9 cellular contexts compared by ENCODE assay signal in genomic region chr7:143289888-143290287, GRCh38. TPM values are rescaled to one million over a fixed set of nuclear protein-coding genes. Genes with fewer than 3 reads are reported as not detected.
DNase-seq lines count a peak whose midpoint lies in the region; ATAC-seq and TF ChIP-seq lines count a peak whose summit lies in the region.
"Not testable (repeated sequence)": the region's sequence is repeated elsewhere in the genome, so short reads cannot be mapped to it uniquely, and the experiment has no call there.
"Had no signal": no experiment of that assay in that cellular context is flagged by ENCODE, and none has a peak within 500 bp of the region (broad histone marks: within the 10 kb centered on the region; RNA-seq: fewer than 3 reads in every experiment).

No MANE protein-coding gene starts in this region.

- peaks cover 54% of the 10 kb centered on the region for H3K36me3 ChIP-seq in RWPE2 (ENCODE audit: low read depth)

- peaks cover 59% of the 10 kb centered on the region for H3K36me3 Mint-ChIP-seq in CD4-positive, alpha-beta T cell (ENCODE audit: low read depth)
- H3K36me3 Mint-ChIP-seq in HFFc6 (ENCODE audit: low read depth), result peaks cover 44% of the 10 kb centered on the region
- peaks cover 29 to 43% of the 10 kb centered on the region in 2 donors for H3K36me3 Mint-ChIP-seq in activated T-cell treated with anti-CD3 and anti-CD28 coated beads, Interleukin-2, amount 50 U/mL, for 72 hours (ENCODE audit: insufficient read depth in 2 of 2)
- peaks cover 47% of the 10 kb centered on the region for H3K36me3 Mint-ChIP-seq in central memory CD8-positive, alpha-beta T cell (ENCODE audit: insufficient read depth)
- H3K36me3 Mint-ChIP-seq in naive thymus-derived CD8-positive, alpha-beta T cell, result peaks cover 0 to 48% (median 20%) of the 10 kb centered on the region in 3 donors
- peaks cover 26 to 48% of the 10 kb centered on the region in 2 donors for H3K36me3 Mint-ChIP-seq in stimulated activated naive B cell treated with anti-CD40 and anti-IgM and Interleukin-4, amounts not matched to agents 10 μg/mL and 1 μg/mL and 100 μg/mL, for 72 hours

- H3K27me3 Mint-ChIP-seq in CD4-positive, alpha-beta T cell; HFFc6 (ENCODE audit: insufficient read depth); activated T-cell treated with anti-CD3 and anti-CD28 coated beads, Interleukin-2, amount 50 U/mL, for 72 hours (ENCODE audit: low read depth); central memory CD8-positive, alpha-beta T cell; naive thymus-derived CD8-positive, alpha-beta T cell; stimulated activated naive B cell treated with anti-CD40 and anti-IgM and Interleukin-4, amounts not matched to agents 10 μg/mL and 1 μg/mL and 100 μg/mL, for 72 hours: not testable (repeated sequence)

- not testable (repeated sequence) for TF ChIP-seq CTCF in CD4-positive, alpha-beta T cell (IDR thresholded peaks at IDR 0.05); HFFc6 (IDR thresholded peaks at IDR 0.05); RWPE2 (IDR thresholded peaks at IDR 0.05; ENCODE audit: poor library complexity, severe bottlenecking); foreskin fibroblast (IDR thresholded peaks at IDR 0.05; ENCODE audit: low read depth, low read length)

- CTCF ChIA-PET in CD4-positive, alpha-beta T cell (lab: Charles Lee), result interaction anchor here (0.9 to 1.5 kb wide), 5 partner anchors 10 to 75 kb away, joined by 3 to 11 read pairs (median 5); no protein-coding TSS in a partner anchor

- H3K9me3 Mint-ChIP-seq in CD4-positive, alpha-beta T cell; HFFc6; activated T-cell treated with anti-CD3 and anti-CD28 coated beads, Interleukin-2, amount 50 U/mL, for 72 hours; central memory CD8-positive, alpha-beta T cell; naive thymus-derived CD8-positive, alpha-beta T cell; stimulated activated naive B cell treated with anti-CD40 and anti-IgM and Interleukin-4, amounts not matched to agents 10 μg/mL and 1 μg/mL and 100 μg/mL, for 72 hours: not testable (repeated sequence)

- H3K4me1 ChIP-seq in RWPE2 (ENCODE audit: insufficient read depth, poor library complexity, severe bottlenecking), result not testable (repeated sequence)

- not testable (repeated sequence) for H3K27me3 ChIP-seq in CD4-positive, alpha-beta T cell (ENCODE audit: control insufficient read depth, insufficient read depth, low read length); RWPE2 (ENCODE audit: insufficient read depth, poor library complexity, severe bottlenecking)

- H3K4me3 ChIP-seq in RWPE2 (ENCODE audit: severe bottlenecking) (peak overlapping the region; percentile 70), foreskin fibroblast (ENCODE audit: low read depth in 1 of 2, low read length in 2 of 2) (peak overlapping the region; percentile 76 to 79)

- DNase-seq in CD4-positive, alpha-beta T cell; HFFc6; RWPE2 (ENCODE audit: low spot score); activated T-cell treated with anti-CD3 and anti-CD28 coated beads, Interleukin-2, amount 50 U/mL, for 72 hours; central memory CD8-positive, alpha-beta T cell (ENCODE audit: low spot score in 2 of 2); foreskin fibroblast; naive thymus-derived CD8-positive, alpha-beta T cell; stimulated activated naive B cell treated with anti-CD40 and anti-IgM and Interleukin-4, amounts not matched to agents 10 μg/mL and 1 μg/mL and 100 μg/mL, for 72 hours: not testable (repeated sequence)

- H3K9me3 ChIP-seq in CD4-positive, alpha-beta T cell (ENCODE audit: control insufficient read depth, low read length); RWPE2 (ENCODE audit: severe bottlenecking): not testable (repeated sequence)

- peaks cover 63% of the 10 kb centered on the region for H3K4me1 Mint-ChIP-seq in CD4-positive, alpha-beta T cell (ENCODE audit: low read depth)
- peaks cover 54% of the 10 kb centered on the region for H3K4me1 Mint-ChIP-seq in HFFc6 (ENCODE audit: low read depth)
- H3K4me1 Mint-ChIP-seq in activated T-cell treated with anti-CD3 and anti-CD28 coated beads, Interleukin-2, amount 50 U/mL, for 72 hours (ENCODE audit: low read depth), result peaks cover 60% of the 10 kb centered on the region
- peaks cover 48% of the 10 kb centered on the region for H3K4me1 Mint-ChIP-seq in central memory CD8-positive, alpha-beta T cell
- peaks cover 23 to 54% (median 48%) of the 10 kb centered on the region in 4 donors for H3K4me1 Mint-ChIP-seq in naive thymus-derived CD8-positive, alpha-beta T cell
- H3K4me1 Mint-ChIP-seq in stimulated activated naive B cell treated with anti-CD40 and anti-IgM and Interleukin-4, amounts not matched to agents 10 μg/mL and 1 μg/mL and 100 μg/mL, for 72 hours, result peaks cover 29 to 40% of the 10 kb centered on the region in 2 donors

- H3K4me3 Mint-ChIP-seq in CD4-positive, alpha-beta T cell, result peak overlapping the region; percentile 96
- H3K4me3 Mint-ChIP-seq in HFFc6, result peak overlapping the region; percentile 98
- peak overlapping the region; percentile 90 to 96 for H3K4me3 Mint-ChIP-seq in activated T-cell treated with anti-CD3 and anti-CD28 coated beads, Interleukin-2, amount 50 U/mL, for 72 hours
- peak overlapping the region; percentile 96 for H3K4me3 Mint-ChIP-seq in central memory CD8-positive, alpha-beta T cell
- peak overlapping the region; percentile 91 to 98 (median 96) for H3K4me3 Mint-ChIP-seq in naive thymus-derived CD8-positive, alpha-beta T cell
- H3K4me3 Mint-ChIP-seq in stimulated activated naive B cell treated with anti-CD40 and anti-IgM and Interleukin-4, amounts not matched to agents 10 μg/mL and 1 μg/mL and 100 μg/mL, for 72 hours, result peak overlapping the region; percentile 79 to 98

- not testable (repeated sequence) for ATAC-seq in CD4-positive, alpha-beta T cell (ENCODE audit: poor library complexity); RWPE2 (ENCODE audit: low read depth); activated T-cell treated with anti-CD3 and anti-CD28 coated beads, Interleukin-2, amount 50 U/mL, for 72 hours (replicated peaks in 1 of 2); central memory CD8-positive, alpha-beta T cell (replicated peaks; ENCODE audit: extremely low read depth, poor library complexity, severe bottlenecking); naive thymus-derived CD8-positive, alpha-beta T cell; stimulated activated naive B cell treated with anti-CD40 and anti-IgM and Interleukin-4, amounts not matched to agents 10 μg/mL and 1 μg/mL and 100 μg/mL, for 72 hours (replicated peaks)

- POLR2A ChIA-PET in CD4-positive, alpha-beta T cell (lab: Charles Lee), result interaction anchor here (1.2 to 3.6 kb wide), 4 partner anchors 11 to 118 kb away, joined by 3 to 17 read pairs (median 5); partner anchors contain the start of gene ZYX
- POLR2A ChIA-PET in naive thymus-derived CD8-positive, alpha-beta T cell (lab: Charles Lee), result interaction anchor here (0.7 to 1.1 kb wide), 5 partner anchors 10 to 84 kb away, joined by 3 to 6 read pairs (median 4); partner anchors contain the start of gene CLCN1

- intact Hi-C loops in CD4-positive, alpha-beta T cell (cut with DNase I, micrococcal nuclease), result loop anchor here in 1 of 2 experiments (2.0 to 10.0 kb wide), 4 partner anchors 91 to 615 kb away; partner anchors contain the start of genes EPHA1, EPHB6, TCAF1 and ZYX

- H3K27ac ChIP-seq in CD4-positive, alpha-beta T cell (ENCODE audit: low read depth, low read length); RWPE2 (ENCODE audit: poor library complexity, severe bottlenecking): not testable (repeated sequence)

- H3K27ac Mint-ChIP-seq in CD4-positive, alpha-beta T cell, result peak overlapping the region; percentile 88
- H3K27ac Mint-ChIP-seq in HFFc6, result peak overlapping the region; percentile 81; the same call in 1 of the 2 replicates
- peak overlapping the region; percentile 99 for H3K27ac Mint-ChIP-seq in activated T-cell treated with anti-CD3 and anti-CD28 coated beads, Interleukin-2, amount 50 U/mL, for 72 hours
- peak overlapping the region; percentile 45 for H3K27ac Mint-ChIP-seq in central memory CD8-positive, alpha-beta T cell (ENCODE audit: low read depth)
- peak overlapping the region in 7 of 10 donors; percentile 40 to 98 (median 86) for H3K27ac Mint-ChIP-seq in naive thymus-derived CD8-positive, alpha-beta T cell
- H3K27ac Mint-ChIP-seq in stimulated activated naive B cell treated with anti-CD40 and anti-IgM and Interleukin-4, amounts not matched to agents 10 μg/mL and 1 μg/mL and 100 μg/mL, for 72 hours, result peak overlapping the region; percentile 76

RNA-seq across cellular contexts. Expression of gene CASP2, which starts 1.7 kb away (rescaled TPM):
- total RNA-seq in CD4-positive, alpha-beta T cell, result 10 to 100 TPM; 19.1 to 21.9 TPM
- total RNA-seq in HFFc6 (2021; fragmentation: NEBNext Ultra II Directional; extraction: Animal tissue kit (Norgen Biotek cat#: 25700)), result 10 to 100 TPM; 22.4 to 29.6 (median 25.0) TPM
- total RNA-seq in activated T-cell treated with anti-CD3 and anti-CD28 coated beads, Interleukin-2, amount 50 U/mL, for 72 hours, result 100 to 1,000 TPM; 126 to 128 TPM
- 10 to 100 TPM; 64.9 to 68.2 TPM for total RNA-seq in naive thymus-derived CD8-positive, alpha-beta T cell
- 10 to 100 TPM; 12.1 to 22.0 (median 14.6) TPM for polyA plus RNA-seq in naive thymus-derived CD8-positive, alpha-beta T cell

RNA-seq across cellular contexts. Expression of gene TMEM139, which starts 5.1 kb away (rescaled TPM):
- under 1 TPM; 0.20 to 0.27 TPM for total RNA-seq in CD4-positive, alpha-beta T cell
- total RNA-seq in HFFc6 (2021; fragmentation: NEBNext Ultra II Directional; extraction: Animal tissue kit (Norgen Biotek cat#: 25700)), result under 1 TPM in 1 of 6 experiments, not detected in 5; 0.25 TPM
- 1 to 10 TPM; 1.3 to 1.5 TPM for total RNA-seq in activated T-cell treated with anti-CD3 and anti-CD28 coated beads, Interleukin-2, amount 50 U/mL, for 72 hours
- total RNA-seq in naive thymus-derived CD8-positive, alpha-beta T cell, result 1 to 10 TPM in 1 of 2 experiments, under 1 TPM in 1; 0.29 to 1.2 TPM
- polyA plus RNA-seq in naive thymus-derived CD8-positive, alpha-beta T cell, result under 1 TPM in 1 of 3 donors, not detected in 2; 0.60 TPM

RNA-seq across cellular contexts. Expression of gene CLCN1, which starts 26.0 kb away (rescaled TPM):
- not detected for total RNA-seq in CD4-positive, alpha-beta T cell
- total RNA-seq in HFFc6 (2021; fragmentation: NEBNext Ultra II Directional; extraction: Animal tissue kit (Norgen Biotek cat#: 25700)), result not detected
- under 1 TPM in 1 of 2 donors, not detected in 1; 0.09 TPM for total RNA-seq in activated T-cell treated with anti-CD3 and anti-CD28 coated beads, Interleukin-2, amount 50 U/mL, for 72 hours
- not detected for total RNA-seq in naive thymus-derived CD8-positive, alpha-beta T cell
- not detected for polyA plus RNA-seq in naive thymus-derived CD8-positive, alpha-beta T cell
- polyA plus RNA-seq: BJ had no signal

RNA-seq across cellular contexts. Expression of gene GSTK1, which starts 26.6 kb away (rescaled TPM):
- 100 to 1,000 TPM; 245 to 259 TPM for total RNA-seq in CD4-positive, alpha-beta T cell
- 100 to 1,000 TPM in 2 of 6 experiments, 10 to 100 TPM in 4; 85.6 to 102 (median 89.4) TPM for total RNA-seq in HFFc6 (2021; fragmentation: NEBNext Ultra II Directional; extraction: Animal tissue kit (Norgen Biotek cat#: 25700))
- total RNA-seq in activated T-cell treated with anti-CD3 and anti-CD28 coated beads, Interleukin-2, amount 50 U/mL, for 72 hours, result 100 to 1,000 TPM; 242 to 298 TPM
- 100 to 1,000 TPM; 278 to 283 TPM for total RNA-seq in naive thymus-derived CD8-positive, alpha-beta T cell
- polyA plus RNA-seq in naive thymus-derived CD8-positive, alpha-beta T cell, result 100 to 1,000 TPM; 310 to 355 (median 330) TPM

Comparison
In these comparisons a context has a peak if more than half of its experiments do, and no peak if none do; other contexts are left out.
1. H3K27ac Mint-ChIP-seq: peak in every context shown above with its lines; median percentile 99 in activated T-cell treated with anti-CD3 and anti-CD28 coated beads, Interleukin-2, amount 50 U/mL, for 72 hours; 88 in CD4-positive, alpha-beta T cell; 86 in naive thymus-derived CD8-positive, alpha-beta T cell; 81 in HFFc6; 76 in stimulated activated naive B cell treated with anti-CD40 and anti-IgM and Interleukin-4, amounts not matched to agents 10 μg/mL and 1 μg/mL and 100 μg/mL, for 72 hours; 45 in central memory CD8-positive, alpha-beta T cell.